ENCODE assay signal across 28 cellular contexts in the genomic region with DNA sequence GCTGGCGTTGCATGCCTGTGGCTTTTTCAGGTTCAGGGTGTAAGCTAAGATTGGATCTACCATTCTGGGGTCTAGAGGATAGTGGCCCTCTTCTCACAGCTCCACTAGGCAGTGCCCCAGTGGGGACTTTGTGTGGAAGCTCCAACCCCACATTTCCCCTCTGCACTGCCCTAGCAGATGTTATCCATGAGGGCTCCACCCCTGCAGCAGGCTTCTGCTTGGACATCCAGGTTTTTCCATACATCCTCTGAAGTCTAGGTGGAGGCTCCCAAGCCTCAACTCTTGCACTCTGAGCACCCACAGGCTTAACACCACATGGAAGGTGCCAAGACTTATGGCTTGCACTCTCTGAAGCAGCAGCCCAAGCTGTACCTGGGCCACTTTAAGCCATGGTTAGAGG.
"Had no signal": no experiment of that assay in that cellular context is flagged by ENCODE, and none has a peak within 500 bp of the region (broad histone marks: within the 10 kb centered on the region; RNA-seq: fewer than 3 reads in every experiment).

No MANE protein-coding gene starts in this region.

- H3K27ac ChIP-seq: colonic mucosa, coronary artery, dorsolateral prefrontal cortex, epithelial cell of prostate, esophagus muscularis mucosa, esophagus squamous epithelium, foreskin keratinocyte, gastrocnemius medialis, gastroesophageal sphincter, heart left ventricle, heart right ventricle had no signal

- ATAC-seq: effector memory CD8-positive, alpha-beta T cell; esophagus mucosa; foreskin keratinocyte; gastrocnemius medialis; gastroesophageal sphincter; heart left ventricle; heart right ventricle had no signal

- DNase-seq: colonic mucosa; cortex of kidney; dermis blood vessel endothelial cell; dorsolateral prefrontal cortex; effector CD4-positive, alpha-beta T cell; effector CD8-positive, alpha-beta T cell; effector memory CD4-positive, alpha-beta T cell; effector memory CD8-positive, alpha-beta T cell; endodermal cell; erythroblast; esophagus squamous epithelium; foreskin fibroblast; foreskin keratinocyte; foreskin melanocyte; gastrocnemius medialis; glutamatergic neuron; head of caudate nucleus; heart left ventricle; heart right ventricle had no signal

- H3K9me3 ChIP-seq: colonic mucosa, gastrocnemius medialis had no signal

- H3K4me1 ChIP-seq: colonic mucosa, esophagus muscularis mucosa, esophagus squamous epithelium, foreskin keratinocyte, gastrocnemius medialis, gastroesophageal sphincter, heart left ventricle, heart right ventricle had no signal

- H3K27me3 ChIP-seq: colonic mucosa, dorsolateral prefrontal cortex, esophagus muscularis mucosa, esophagus squamous epithelium, foreskin keratinocyte, gastroesophageal sphincter, heart left ventricle, heart right ventricle had no signal

- H3K36me3 ChIP-seq: colonic mucosa, esophagus muscularis mucosa, esophagus squamous epithelium, gastrocnemius medialis, gastroesophageal sphincter, heart left ventricle, heart right ventricle had no signal

- FAIRE-seq: colon, endometrium, endothelial cell of umbilical vein, frontal cortex had no signal

- H3K4me3 ChIP-seq: colonic mucosa, coronary artery, dorsolateral prefrontal cortex, esophagus muscularis mucosa, esophagus squamous epithelium, gastrocnemius medialis, gastroesophageal sphincter, heart left ventricle, heart right ventricle had no signal
